In the genomic region with DNA sequence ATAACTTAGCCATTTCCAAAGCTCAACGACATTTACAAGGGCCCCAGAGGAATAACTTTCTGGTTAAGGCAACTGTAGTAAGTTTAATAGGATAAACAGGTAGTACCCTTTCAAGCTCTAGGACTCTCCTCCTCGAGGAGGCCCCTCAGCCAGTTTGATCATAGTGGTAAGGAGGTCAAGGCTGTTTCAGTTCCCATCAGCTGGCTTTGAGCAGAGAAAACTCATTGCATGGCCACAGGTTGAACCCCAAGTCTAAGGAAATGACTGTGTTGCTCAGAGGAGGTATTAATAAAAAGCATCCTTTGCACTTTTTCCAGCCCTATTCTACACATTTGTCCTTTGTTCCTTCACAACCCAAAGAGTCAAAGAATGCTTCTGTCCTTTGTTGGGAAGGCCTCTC, we compare ENCODE assay signal across 18 cellular contexts. TPM values are rescaled to one million over a fixed set of nuclear protein-coding genes. Genes with fewer than 3 reads are reported as not detected.
DNase-seq lines count a peak whose midpoint lies in the region; ATAC-seq, FAIRE-seq and TF ChIP-seq lines count a peak whose summit lies in the region.
"Had no signal": no experiment of that assay in that cellular context is flagged by ENCODE, and none has a peak within 500 bp of the region (broad histone marks: within the 10 kb centered on the region; RNA-seq: fewer than 3 reads in every experiment).

No MANE protein-coding gene starts in this region.

- FAIRE-seq in pancreas (lab: Jason Lieb, UNC) = no peak
- FAIRE-seq: A204.1, H1 had no signal

- peaks cover 11% of the 10 kb centered on the region for H3K9me3 Mint-ChIP-seq in activated CD4-positive, alpha-beta T cell treated with anti-CD3 and anti-CD28 coated beads for 36 hours (ENCODE audit: low read depth)

- peaks cover 0 to 4% (median 0%) of the 10 kb centered on the region in 3 donors for H3K4me1 ChIP-seq in pancreas
- H3K4me1 ChIP-seq: gastroesophageal sphincter, SJCRH30 had no signal

- peaks cover 2% of the 10 kb centered on the region for H3K36me3 Mint-ChIP-seq in activated CD4-positive, alpha-beta T cell treated with anti-CD3 and anti-CD28 coated beads for 36 hours (ENCODE audit: low read depth)

- H3K27me3 ChIP-seq in pancreas = no peaks in the 10 kb centered on the region
- H3K27me3 ChIP-seq: gastroesophageal sphincter, SJCRH30 had no signal

- 53 to 66% methylated on average over 2 of the region's 2 CpGs for WGBS in pancreas, 2 donors

- DNase-seq in GM10266 (ENCODE audit: extremely low spot score) (peak; percentile 74), pancreas (no peak), OCI-M1 (lab: John Stamatoyannopoulos, UW) (no peak), NCI-H526 (lab: John Stamatoyannopoulos, UW) (no peak)
- DNase-seq in activated CD4-positive, alpha-beta T cell treated with anti-CD3 and anti-CD28 coated beads for 36 hours = no peak
- DNase-seq: DMS79, NCI-H446 treated with DMSO at 0.1 percent for 48 hours, SJCRH30 had no signal

- H3K27ac Mint-ChIP-seq in activated CD4-positive, alpha-beta T cell treated with anti-CD3 and anti-CD28 coated beads for 36 hours = no peak overlapping the region
- H3K27ac Mint-ChIP-seq: activated naive CD4-positive, alpha-beta T cell treated with anti-CD3 and anti-CD28 coated beads, Interleukin-2, amount 50 U/mL, for 72 hours; progenitor cell of endocrine pancreas had no signal

- H3K4me1 Mint-ChIP-seq in activated CD4-positive, alpha-beta T cell treated with anti-CD3 and anti-CD28 coated beads for 36 hours = peaks cover 6% of the 10 kb centered on the region

- CTCF ChIA-PET in activated CD4-positive, alpha-beta T cell treated with anti-CD3 and anti-CD28 coated beads for 36 hours (lab: Charles Lee) = interaction anchor here (0.8 to 1.6 kb wide), 4 partner anchors 9 to 618 kb away, joined by 3 to 7 read pairs (median 5); no protein-coding TSS in a partner anchor

- TF ChIP-seq CTCF in GM10266 (IDR thresholded peaks at IDR 0.05; ENCODE audit: control insufficient read depth, insufficient read depth, low read depth, missing control alignments) = no peak
- TF ChIP-seq CTCF in pancreas (IDR thresholded peaks at IDR 0.05) = no peak

- H3K4me3 ChIP-seq in pancreas = no peak overlapping the region
- H3K4me3 ChIP-seq: gastroesophageal sphincter, lung, SJCRH30, thoracic aorta had no signal

- POLR2A ChIA-PET in activated CD4-positive, alpha-beta T cell treated with anti-CD3 and anti-CD28 coated beads for 36 hours (lab: Charles Lee) = no interaction called here

- peak; percentile 60 for ATAC-seq in GM19324 (IDR thresholded peaks at IDR 0.05; ENCODE audit: low FRiP score, unreplicated experiment)
- peak; percentile 55 for ATAC-seq in HG02623 (IDR thresholded peaks at IDR 0.05; ENCODE audit: unreplicated experiment)
- ATAC-seq in HG03354 (IDR thresholded peaks at IDR 0.05; ENCODE audit: poor library complexity, severe bottlenecking, unreplicated experiment) = peak; percentile 51
- no peak for ATAC-seq in activated CD4-positive, alpha-beta T cell treated with anti-CD3 and anti-CD28 coated beads for 36 hours
- ATAC-seq in pancreas = no peak
- ATAC-seq: activated naive CD4-positive, alpha-beta T cell treated with anti-CD3 and anti-CD28 coated beads, Interleukin-2, amount 50 U/mL, for 72 hours; gastroesophageal sphincter had no signal

- intact Hi-C loops in activated CD4-positive, alpha-beta T cell treated with anti-CD3 and anti-CD28 coated beads for 36 hours (cut with DNase I, micrococcal nuclease) = loop anchor here in 1 of 2 experiments (5.0 kb wide), 1 partner anchor 76 kb away; the partner anchor contains the start of gene CTXN3
- intact Hi-C loops in pancreas (cut with DNase I) = no loop called here

- H3K27me3 Mint-ChIP-seq in activated CD4-positive, alpha-beta T cell treated with anti-CD3 and anti-CD28 coated beads for 36 hours = peaks cover 28% of the 10 kb centered on the region

- no peaks in the 10 kb centered on the region for H3K9me3 ChIP-seq in pancreas
- H3K9me3 ChIP-seq: SJCRH30 had no signal

- H3K4me3 Mint-ChIP-seq in activated CD4-positive, alpha-beta T cell treated with anti-CD3 and anti-CD28 coated beads for 36 hours = no peak overlapping the region

- H3K27ac ChIP-seq in pancreas = no peak overlapping the region
- H3K27ac ChIP-seq: gastroesophageal sphincter, SJCRH30, thoracic aorta had no signal

- H3K36me3 ChIP-seq in pancreas = no peaks in the 10 kb centered on the region
- H3K36me3 ChIP-seq: gastroesophageal sphincter, SJCRH30, thoracic aorta had no signal

RNA-seq across cellular contexts. Expression of gene PRRC1, which starts 53.9 kb away (rescaled TPM):
- total RNA-seq in activated CD4-positive, alpha-beta T cell treated with anti-CD3 and anti-CD28 coated beads for 36 hours = 10 to 100 TPM; 35.8 to 47.1 TPM
- total RNA-seq in pancreas = 10 to 100 TPM; 25.7 to 46.7 (median 36.6) TPM
- 10 to 100 TPM; 17.7 to 19.4 TPM for polyA plus RNA-seq in pancreas

Comparison
In these comparisons a context has a peak if more than half of its experiments do, and no peak if none do; other contexts are left out.
1. ATAC-seq: peak in GM19324 (single experiment), HG02623 (single experiment) and HG03354 (single experiment); none in activated CD4-positive, alpha-beta T cell treated with anti-CD3 and anti-CD28 coated beads for 36 hours (single experiment) and pancreas (0 of 4).